In the genomic region with DNA sequence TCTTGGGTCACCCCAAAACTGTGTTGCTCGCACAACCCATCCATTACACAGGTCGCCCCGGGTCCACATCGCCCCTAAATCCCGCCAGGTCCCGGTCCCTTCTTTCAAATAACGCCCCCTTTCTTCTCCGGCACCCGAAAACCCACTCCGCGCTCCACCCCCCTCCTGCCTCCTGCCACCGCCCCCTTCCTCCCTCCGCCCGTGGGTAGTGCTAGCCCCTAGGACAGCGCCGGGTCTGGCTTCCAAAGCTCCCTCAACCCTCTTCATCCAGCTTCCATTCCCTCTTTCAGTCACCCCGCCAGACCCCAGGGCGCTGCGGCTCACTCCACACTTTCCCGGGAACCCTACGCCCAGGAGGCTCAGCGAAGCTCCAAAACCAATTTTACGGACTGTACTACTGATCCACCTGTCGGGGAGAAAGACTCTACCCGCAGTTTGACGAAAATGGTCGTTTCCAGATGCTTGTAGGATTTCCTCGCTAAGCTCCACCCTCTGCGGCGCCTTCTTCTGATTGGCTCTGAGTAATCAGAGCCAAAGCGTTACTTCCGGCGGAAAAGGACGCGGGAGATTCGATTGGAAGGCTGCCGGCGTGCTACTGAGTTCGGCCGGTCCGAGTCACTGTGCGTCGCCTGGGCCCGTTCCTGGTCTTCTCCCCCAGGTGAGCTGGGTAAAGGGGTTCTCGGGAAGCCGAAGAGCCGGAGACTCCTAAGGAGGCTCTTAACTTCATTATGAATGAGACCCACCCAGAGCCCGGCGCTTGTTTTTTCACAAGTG, we compare ENCODE assay signal across 1 cellular context.
TF ChIP-seq lines count a peak whose summit lies in the region.

A gene with protein sequence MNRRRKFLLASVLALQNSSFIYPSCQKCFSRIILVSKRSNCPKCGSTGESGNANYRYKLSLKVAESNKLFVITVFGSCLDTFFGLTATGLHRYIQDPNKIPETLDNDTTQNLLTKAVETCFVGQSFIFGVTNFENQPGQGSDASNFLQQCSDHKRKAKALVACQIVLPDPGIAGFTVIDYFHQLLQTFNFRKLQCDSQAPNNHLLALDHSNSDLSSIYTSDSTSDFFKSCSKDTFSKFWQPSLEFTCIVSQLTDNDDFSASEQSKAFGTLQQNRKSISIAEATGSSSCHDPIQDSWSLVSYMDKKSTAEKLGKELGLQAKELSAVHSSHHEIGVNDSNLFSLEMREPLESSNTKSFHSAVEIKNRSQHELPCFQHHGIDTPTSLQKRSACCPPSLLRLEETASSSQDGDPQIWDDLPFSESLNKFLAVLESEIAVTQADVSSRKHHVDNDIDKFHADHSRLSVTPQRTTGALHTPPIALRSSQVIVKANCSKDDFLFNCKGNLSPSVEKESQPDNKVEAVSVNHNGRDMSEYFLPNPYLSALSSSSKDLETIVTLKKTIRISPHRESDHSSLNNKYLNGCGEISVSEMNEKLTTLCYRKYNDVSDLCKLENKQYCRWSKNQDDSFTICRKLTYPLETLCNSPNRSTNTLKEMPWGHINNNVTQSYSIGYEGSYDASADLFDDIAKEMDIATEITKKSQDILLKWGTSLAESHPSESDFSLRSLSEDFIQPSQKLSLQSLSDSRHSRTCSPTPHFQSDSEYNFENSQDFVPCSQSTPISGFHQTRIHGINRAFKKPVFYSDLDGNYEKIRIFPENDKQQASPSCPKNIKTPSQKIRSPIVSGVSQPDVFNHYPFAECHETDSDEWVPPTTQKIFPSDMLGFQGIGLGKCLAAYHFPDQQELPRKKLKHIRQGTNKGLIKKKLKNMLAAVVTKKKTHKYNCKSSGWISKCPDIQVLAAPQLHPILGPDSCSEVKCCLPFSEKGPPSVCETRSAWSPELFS (plus strand): TSS at position 572 of the 774 bp plus-strand sequence. CDS start 13,003 bp downstream, outside the sequence.

TF ChIP-seq in K562, 482 proteins besides CTCF, POLR2A, EP300 and RAD21 (continued from another document and continues in another):
- TF ChIP-seq, protein P1, sequence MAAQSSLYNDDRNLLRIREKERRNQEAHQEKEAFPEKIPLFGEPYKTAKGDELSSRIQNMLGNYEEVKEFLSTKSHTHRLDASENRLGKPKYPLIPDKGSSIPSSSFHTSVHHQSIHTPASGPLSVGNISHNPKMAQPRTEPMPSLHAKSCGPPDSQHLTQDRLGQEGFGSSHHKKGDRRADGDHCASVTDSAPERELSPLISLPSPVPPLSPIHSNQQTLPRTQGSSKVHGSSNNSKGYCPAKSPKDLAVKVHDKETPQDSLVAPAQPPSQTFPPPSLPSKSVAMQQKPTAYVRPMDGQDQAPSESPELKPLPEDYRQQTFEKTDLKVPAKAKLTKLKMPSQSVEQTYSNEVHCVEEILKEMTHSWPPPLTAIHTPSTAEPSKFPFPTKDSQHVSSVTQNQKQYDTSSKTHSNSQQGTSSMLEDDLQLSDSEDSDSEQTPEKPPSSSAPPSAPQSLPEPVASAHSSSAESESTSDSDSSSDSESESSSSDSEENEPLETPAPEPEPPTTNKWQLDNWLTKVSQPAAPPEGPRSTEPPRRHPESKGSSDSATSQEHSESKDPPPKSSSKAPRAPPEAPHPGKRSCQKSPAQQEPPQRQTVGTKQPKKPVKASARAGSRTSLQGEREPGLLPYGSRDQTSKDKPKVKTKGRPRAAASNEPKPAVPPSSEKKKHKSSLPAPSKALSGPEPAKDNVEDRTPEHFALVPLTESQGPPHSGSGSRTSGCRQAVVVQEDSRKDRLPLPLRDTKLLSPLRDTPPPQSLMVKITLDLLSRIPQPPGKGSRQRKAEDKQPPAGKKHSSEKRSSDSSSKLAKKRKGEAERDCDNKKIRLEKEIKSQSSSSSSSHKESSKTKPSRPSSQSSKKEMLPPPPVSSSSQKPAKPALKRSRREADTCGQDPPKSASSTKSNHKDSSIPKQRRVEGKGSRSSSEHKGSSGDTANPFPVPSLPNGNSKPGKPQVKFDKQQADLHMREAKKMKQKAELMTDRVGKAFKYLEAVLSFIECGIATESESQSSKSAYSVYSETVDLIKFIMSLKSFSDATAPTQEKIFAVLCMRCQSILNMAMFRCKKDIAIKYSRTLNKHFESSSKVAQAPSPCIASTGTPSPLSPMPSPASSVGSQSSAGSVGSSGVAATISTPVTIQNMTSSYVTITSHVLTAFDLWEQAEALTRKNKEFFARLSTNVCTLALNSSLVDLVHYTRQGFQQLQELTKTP (IDR thresholded peaks at IDR 0.05; ENCODE audit: low read depth in 1 of 2, partially characterized antibody in 2 of 2): peak in 1 of 2 experiments; percentile 17
- TF ChIP-seq CHD2 (IDR thresholded peaks at IDR 0.05; ENCODE audit: low read depth, low read length): no peak
- peak; percentile 47; the same call in 1 of the 2 replicates for TF ChIP-seq JUN (IDR thresholded peaks at IDR 0.05; ENCODE audit: borderline replicate concordance, low read depth, low read length)
- TF ChIP-seq JUN (CRISPR knock-in tag; IDR thresholded peaks at IDR 0.05; ENCODE audit: borderline replicate concordance): no peak
- peak; percentile 70 for TF ChIP-seq ETV1 (tag; conservative IDR thresholded peaks at IDR 0.05; ENCODE audit: low read depth)
- TF ChIP-seq MAZ (CRISPR knock-in tag; conservative IDR thresholded peaks at IDR 0.05 in 1 of 2, IDR thresholded peaks at IDR 0.05 in 1 of 2): peak; percentile 53 to 74; a peak in 3 of 4 replicates
- TF ChIP-seq, protein P2, sequence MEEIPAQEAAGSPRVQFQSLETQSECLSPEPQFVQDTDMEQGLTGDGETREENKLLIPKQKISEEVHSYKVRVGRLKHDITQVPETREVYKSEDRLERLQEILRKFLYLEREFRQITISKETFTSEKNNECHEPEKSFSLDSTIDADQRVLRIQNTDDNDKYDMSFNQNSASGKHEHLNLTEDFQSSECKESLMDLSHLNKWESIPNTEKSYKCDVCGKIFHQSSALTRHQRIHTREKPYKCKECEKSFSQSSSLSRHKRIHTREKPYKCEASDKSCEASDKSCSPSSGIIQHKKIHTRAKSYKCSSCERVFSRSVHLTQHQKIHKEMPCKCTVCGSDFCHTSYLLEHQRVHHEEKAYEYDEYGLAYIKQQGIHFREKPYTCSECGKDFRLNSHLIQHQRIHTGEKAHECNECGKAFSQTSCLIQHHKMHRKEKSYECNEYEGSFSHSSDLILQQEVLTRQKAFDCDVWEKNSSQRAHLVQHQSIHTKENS (CRISPR knock-in tag; IDR thresholded peaks at IDR 0.05): no peak
- no peak for TF ChIP-seq THRAP3 (IDR thresholded peaks at IDR 0.05; ENCODE audit: borderline replicate concordance)
- no peak for TF ChIP-seq ZNF316 (IDR thresholded peaks at IDR 0.05)
- TF ChIP-seq, protein P3, sequence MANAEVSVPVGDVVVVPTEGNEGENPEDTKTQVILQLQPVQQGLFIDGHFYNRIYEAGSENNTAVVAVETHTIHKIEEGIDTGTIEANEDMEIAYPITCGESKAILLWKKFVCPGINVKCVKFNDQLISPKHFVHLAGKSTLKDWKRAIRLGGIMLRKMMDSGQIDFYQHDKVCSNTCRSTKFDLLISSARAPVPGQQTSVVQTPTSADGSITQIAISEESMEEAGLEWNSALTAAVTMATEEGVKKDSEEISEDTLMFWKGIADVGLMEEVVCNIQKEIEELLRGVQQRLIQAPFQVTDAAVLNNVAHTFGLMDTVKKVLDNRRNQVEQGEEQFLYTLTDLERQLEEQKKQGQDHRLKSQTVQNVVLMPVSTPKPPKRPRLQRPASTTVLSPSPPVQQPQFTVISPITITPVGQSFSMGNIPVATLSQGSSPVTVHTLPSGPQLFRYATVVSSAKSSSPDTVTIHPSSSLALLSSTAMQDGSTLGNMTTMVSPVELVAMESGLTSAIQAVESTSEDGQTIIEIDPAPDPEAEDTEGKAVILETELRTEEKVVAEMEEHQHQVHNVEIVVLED (CRISPR knock-in tag; IDR thresholded peaks at IDR 0.05): peak; percentile 46; the same call in 1 of the 2 replicates
- no peak for TF ChIP-seq CHD4 (IDR thresholded peaks at IDR 0.05; ENCODE audit: insufficient read depth, insufficient replicate concordance, low read depth, low read length, poor library complexity, severe bottlenecking)
- peak; percentile 79 for TF ChIP-seq LCOR (CRISPR knock-in tag; IDR thresholded peaks at IDR 0.05)
- TF ChIP-seq MBD2 (IDR thresholded peaks at IDR 0.05; ENCODE audit: borderline replicate concordance, low read depth): peak; percentile 95
- TF ChIP-seq, protein P4, sequence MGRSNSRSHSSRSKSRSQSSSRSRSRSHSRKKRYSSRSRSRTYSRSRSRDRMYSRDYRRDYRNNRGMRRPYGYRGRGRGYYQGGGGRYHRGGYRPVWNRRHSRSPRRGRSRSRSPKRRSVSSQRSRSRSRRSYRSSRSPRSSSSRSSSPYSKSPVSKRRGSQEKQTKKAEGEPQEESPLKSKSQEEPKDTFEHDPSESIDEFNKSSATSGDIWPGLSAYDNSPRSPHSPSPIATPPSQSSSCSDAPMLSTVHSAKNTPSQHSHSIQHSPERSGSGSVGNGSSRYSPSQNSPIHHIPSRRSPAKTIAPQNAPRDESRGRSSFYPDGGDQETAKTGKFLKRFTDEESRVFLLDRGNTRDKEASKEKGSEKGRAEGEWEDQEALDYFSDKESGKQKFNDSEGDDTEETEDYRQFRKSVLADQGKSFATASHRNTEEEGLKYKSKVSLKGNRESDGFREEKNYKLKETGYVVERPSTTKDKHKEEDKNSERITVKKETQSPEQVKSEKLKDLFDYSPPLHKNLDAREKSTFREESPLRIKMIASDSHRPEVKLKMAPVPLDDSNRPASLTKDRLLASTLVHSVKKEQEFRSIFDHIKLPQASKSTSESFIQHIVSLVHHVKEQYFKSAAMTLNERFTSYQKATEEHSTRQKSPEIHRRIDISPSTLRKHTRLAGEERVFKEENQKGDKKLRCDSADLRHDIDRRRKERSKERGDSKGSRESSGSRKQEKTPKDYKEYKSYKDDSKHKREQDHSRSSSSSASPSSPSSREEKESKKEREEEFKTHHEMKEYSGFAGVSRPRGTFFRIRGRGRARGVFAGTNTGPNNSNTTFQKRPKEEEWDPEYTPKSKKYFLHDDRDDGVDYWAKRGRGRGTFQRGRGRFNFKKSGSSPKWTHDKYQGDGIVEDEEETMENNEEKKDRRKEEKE (IDR thresholded peaks at IDR 0.05; ENCODE audit: borderline replicate concordance in 1 of 2, control insufficient read depth in 1 of 2, low read depth in 2 of 2, low read length in 1 of 2): peak in 1 of 2 experiments; percentile 91; a peak in 2 of 4 replicates
- TF ChIP-seq TAL1 (IDR thresholded peaks at IDR 0.05): no peak
- TF ChIP-seq L3MBTL2 (IDR thresholded peaks at IDR 0.05): peak; percentile 87
- TF ChIP-seq, protein P5, sequence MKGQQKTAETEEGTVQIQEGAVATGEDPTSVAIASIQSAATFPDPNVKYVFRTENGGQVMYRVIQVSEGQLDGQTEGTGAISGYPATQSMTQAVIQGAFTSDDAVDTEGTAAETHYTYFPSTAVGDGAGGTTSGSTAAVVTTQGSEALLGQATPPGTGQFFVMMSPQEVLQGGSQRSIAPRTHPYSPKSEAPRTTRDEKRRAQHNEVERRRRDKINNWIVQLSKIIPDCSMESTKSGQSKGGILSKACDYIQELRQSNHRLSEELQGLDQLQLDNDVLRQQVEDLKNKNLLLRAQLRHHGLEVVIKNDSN (CRISPR knock-in tag; IDR thresholded peaks at IDR 0.05): no peak
- no peak for TF ChIP-seq ZFX (CRISPR knock-in tag; IDR thresholded peaks at IDR 0.05)
- TF ChIP-seq HDAC2 (IDR thresholded peaks at IDR 0.05): peak; percentile 17; the same call in 1 of the 2 replicates
- TF ChIP-seq HDGF (IDR thresholded peaks at IDR 0.05): no peak
- TF ChIP-seq, protein P6, sequence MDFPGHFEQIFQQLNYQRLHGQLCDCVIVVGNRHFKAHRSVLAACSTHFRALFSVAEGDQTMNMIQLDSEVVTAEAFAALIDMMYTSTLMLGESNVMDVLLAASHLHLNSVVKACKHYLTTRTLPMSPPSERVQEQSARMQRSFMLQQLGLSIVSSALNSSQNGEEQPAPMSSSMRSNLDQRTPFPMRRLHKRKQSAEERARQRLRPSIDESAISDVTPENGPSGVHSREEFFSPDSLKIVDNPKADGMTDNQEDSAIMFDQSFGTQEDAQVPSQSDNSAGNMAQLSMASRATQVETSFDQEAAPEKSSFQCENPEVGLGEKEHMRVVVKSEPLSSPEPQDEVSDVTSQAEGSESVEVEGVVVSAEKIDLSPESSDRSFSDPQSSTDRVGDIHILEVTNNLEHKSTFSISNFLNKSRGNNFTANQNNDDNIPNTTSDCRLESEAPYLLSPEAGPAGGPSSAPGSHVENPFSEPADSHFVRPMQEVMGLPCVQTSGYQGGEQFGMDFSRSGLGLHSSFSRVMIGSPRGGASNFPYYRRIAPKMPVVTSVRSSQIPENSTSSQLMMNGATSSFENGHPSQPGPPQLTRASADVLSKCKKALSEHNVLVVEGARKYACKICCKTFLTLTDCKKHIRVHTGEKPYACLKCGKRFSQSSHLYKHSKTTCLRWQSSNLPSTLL (IDR thresholded peaks at IDR 0.05): no peak
- TF ChIP-seq EP400 (IDR thresholded peaks at IDR 0.05): peak; percentile 61
- TF ChIP-seq, protein P7, sequence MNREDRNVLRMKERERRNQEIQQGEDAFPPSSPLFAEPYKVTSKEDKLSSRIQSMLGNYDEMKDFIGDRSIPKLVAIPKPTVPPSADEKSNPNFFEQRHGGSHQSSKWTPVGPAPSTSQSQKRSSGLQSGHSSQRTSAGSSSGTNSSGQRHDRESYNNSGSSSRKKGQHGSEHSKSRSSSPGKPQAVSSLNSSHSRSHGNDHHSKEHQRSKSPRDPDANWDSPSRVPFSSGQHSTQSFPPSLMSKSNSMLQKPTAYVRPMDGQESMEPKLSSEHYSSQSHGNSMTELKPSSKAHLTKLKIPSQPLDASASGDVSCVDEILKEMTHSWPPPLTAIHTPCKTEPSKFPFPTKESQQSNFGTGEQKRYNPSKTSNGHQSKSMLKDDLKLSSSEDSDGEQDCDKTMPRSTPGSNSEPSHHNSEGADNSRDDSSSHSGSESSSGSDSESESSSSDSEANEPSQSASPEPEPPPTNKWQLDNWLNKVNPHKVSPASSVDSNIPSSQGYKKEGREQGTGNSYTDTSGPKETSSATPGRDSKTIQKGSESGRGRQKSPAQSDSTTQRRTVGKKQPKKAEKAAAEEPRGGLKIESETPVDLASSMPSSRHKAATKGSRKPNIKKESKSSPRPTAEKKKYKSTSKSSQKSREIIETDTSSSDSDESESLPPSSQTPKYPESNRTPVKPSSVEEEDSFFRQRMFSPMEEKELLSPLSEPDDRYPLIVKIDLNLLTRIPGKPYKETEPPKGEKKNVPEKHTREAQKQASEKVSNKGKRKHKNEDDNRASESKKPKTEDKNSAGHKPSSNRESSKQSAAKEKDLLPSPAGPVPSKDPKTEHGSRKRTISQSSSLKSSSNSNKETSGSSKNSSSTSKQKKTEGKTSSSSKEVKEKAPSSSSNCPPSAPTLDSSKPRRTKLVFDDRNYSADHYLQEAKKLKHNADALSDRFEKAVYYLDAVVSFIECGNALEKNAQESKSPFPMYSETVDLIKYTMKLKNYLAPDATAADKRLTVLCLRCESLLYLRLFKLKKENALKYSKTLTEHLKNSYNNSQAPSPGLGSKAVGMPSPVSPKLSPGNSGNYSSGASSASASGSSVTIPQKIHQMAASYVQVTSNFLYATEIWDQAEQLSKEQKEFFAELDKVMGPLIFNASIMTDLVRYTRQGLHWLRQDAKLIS (CRISPR knock-in tag; IDR thresholded peaks at IDR 0.05): peak; percentile 81
- TF ChIP-seq HLTF (IDR thresholded peaks at IDR 0.05): peak; percentile 70; the same call in 1 of the 2 replicates
- TF ChIP-seq ZNF23 (CRISPR knock-in tag; IDR thresholded peaks at IDR 0.05): no peak
- TF ChIP-seq KDM4B (IDR thresholded peaks at IDR 0.05; ENCODE audit: borderline replicate concordance in 2 of 2, low read depth in 1 of 2): 0 out of 4 replicates have a peak, but pooled peaks of 1 of the 2 experiments have one; percentile 62
- peak; percentile 36; the same call in 1 of the 2 replicates for TF ChIP-seq ZNF143 (CRISPR knock-in tag; IDR thresholded peaks at IDR 0.05)
- TF ChIP-seq PTRF (tag; IDR thresholded peaks at IDR 0.05): no peak
- peak; percentile 69 for TF ChIP-seq EGR1 (conservative IDR thresholded peaks at IDR 0.05)
- TF ChIP-seq ZNF324 (CRISPR knock-in tag; IDR thresholded peaks at IDR 0.05): no peak
